In the genomic region with DNA sequence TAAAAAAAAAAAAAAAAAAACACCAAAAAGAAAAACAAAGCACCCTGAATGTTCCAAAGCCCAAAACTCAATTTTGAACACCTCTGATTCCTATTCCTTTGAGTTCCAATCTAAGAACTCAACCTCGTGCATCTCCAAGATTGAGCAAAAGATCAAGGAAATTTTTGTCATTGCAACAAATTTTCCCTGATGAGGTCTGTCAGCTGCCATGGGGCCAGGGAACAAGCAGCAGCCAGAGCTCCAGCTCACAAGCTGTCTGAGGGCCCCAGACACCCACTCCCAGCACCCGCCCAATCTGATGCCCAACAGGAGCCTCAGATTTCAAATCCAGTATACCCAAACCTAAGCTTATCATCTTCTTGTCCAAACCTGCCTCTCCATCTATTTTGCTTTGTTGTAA, we compare ENCODE assay signal across 3 cellular contexts.
"Had no signal": no experiment of that assay in that cellular context is flagged by ENCODE, and none has a peak within 500 bp of the region (broad histone marks: within the 10 kb centered on the region; RNA-seq: fewer than 3 reads in every experiment).

No MANE protein-coding gene starts in this region.

- DNase-seq: GDM1, GF-D8 had no signal

- H3K4me3 ChIP-seq: GM12878 had no signal

- ATAC-seq: GM12878 had no signal
